In the genomic region with DNA sequence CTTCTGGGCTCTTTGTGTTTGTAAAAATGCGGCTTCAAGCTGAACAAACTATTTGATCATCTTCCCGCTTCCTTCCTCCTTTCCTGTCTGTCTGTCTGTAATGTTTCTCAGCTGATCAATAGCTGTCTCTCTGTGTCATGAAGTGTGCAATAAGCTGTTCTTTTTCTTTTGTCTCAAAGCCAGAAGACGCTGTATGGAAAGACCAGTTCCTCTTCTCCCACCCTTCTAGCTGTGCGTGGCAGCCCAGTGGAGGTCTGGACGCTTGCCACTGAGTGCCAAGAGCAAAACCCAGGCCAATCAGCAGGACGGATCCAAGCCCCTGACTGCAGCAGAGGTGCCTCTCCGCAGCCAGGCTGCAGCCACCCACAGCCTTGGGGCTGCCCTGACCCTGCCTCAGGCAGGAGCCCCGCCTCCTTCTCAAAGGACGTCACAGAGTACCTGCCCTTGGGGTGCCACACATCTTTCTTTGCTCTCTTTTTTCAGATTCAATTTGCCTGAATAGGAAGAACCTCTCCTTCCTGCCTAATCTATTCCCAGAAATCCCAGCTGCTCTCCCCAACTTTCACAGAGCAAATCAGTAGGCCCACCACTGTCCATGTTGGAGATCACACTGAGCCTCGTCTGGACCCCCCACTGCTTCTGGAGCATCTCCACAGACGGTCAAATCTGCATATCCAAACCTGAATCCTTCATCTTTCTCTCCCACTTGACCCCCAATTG, we compare ENCODE assay signal across 1 cellular context.
TF ChIP-seq lines count a peak whose summit lies in the region.

No MANE protein-coding gene starts in this region.

TF ChIP-seq in endothelial cell of umbilical vein, 7 proteins besides CTCF, POLR2A, EP300 and RAD21 (continued from another document):
- TF ChIP-seq FOS (IDR thresholded peaks at IDR 0.05; ENCODE audit: borderline replicate concordance, insufficient read depth, low read length) (no peak), POLR2AphosphoS5 (IDR thresholded peaks at IDR 0.05; ENCODE audit: insufficient read depth, low read depth, low read length) (peak; percentile 64)
